8 cellular contexts compared by ENCODE assay signal in genomic region chr17:55577687-55578086, GRCh38.
DNase-seq lines count a peak whose midpoint lies in the region; ATAC-seq and TF ChIP-seq lines count a peak whose summit lies in the region.

No MANE protein-coding gene starts in this region.

- H3K27me3 Mint-ChIP-seq in activated T-helper 17 cell treated with anti-CD3 and anti-CD28 coated beads, Interleukin-2, amount 50 U/mL, for 72 hours, result no peaks in the 10 kb centered on the region
- no peaks in the 10 kb centered on the region for H3K27me3 Mint-ChIP-seq in type B pancreatic cell

- TF ChIP-seq CTCF in AG04450 (IDR thresholded peaks at IDR 0.05; ENCODE audit: low read depth, low read length) (no peak), GM10266 (IDR thresholded peaks at IDR 0.05; ENCODE audit: control insufficient read depth, insufficient read depth, low read depth, missing control alignments) (no peak), type B pancreatic cell (conservative IDR thresholded peaks at IDR 0.05) (no peak)

- no peak overlapping the region for H2BK120ac ChIP-seq in mesenchymal stem cell (ENCODE audit: low read depth, low read length)

- H4K8ac ChIP-seq in mesenchymal stem cell (ENCODE audit: low read length), result no peak overlapping the region

- peak overlapping the region in 1 of 2 experiments; percentile 56 for H2BK12ac ChIP-seq in mesenchymal stem cell (ENCODE audit: low read length in 2 of 2)

- 94% methylated on average over 13 of the region's 14 CpGs for WGBS in mesenchymal stem cell

- peak; percentile 37 for ATAC-seq in HG02759 (IDR thresholded peaks at IDR 0.05; ENCODE audit: unreplicated experiment)
- ATAC-seq in activated T-helper 17 cell treated with anti-CD3 and anti-CD28 coated beads, Interleukin-2, amount 50 U/mL, for 72 hours (replicated peaks), result peak; percentile 43
- no peak for ATAC-seq in GM21786 (IDR thresholded peaks at IDR 0.05; ENCODE audit: unreplicated experiment)

- H3K36me3 ChIP-seq in mesenchymal stem cell (ENCODE audit: control insufficient read depth in 1 of 2, insufficient read depth in 2 of 2, low read depth in 1 of 2, low read length in 2 of 2), result no peaks in the 10 kb centered on the region

- H3K4me1 Mint-ChIP-seq in activated T-helper 17 cell treated with anti-CD3 and anti-CD28 coated beads, Interleukin-2, amount 50 U/mL, for 72 hours, result peaks cover 18% of the 10 kb centered on the region
- peaks cover 1% of the 10 kb centered on the region for H3K4me1 Mint-ChIP-seq in type B pancreatic cell (ENCODE audit: unreplicated experiment)

- H3K23ac ChIP-seq in mesenchymal stem cell (ENCODE audit: low read length in 2 of 2), result no peak overlapping the region

- POLR2A ChIA-PET in AG04450 (lab: Yijun Ruan, JAX), result interaction anchor here (0.5 kb wide), 1 partner anchor 12 kb away, joined by 15 read pairs; no protein-coding TSS in a partner anchor

- H3K27me3 ChIP-seq in AG04450 (ENCODE audit: control insufficient read depth, insufficient read depth, low read length), result no peaks in the 10 kb centered on the region
- no peaks in the 10 kb centered on the region for H3K27me3 ChIP-seq in mesenchymal stem cell (ENCODE audit: control insufficient read depth in 1 of 2, insufficient read depth in 1 of 2, low read length in 2 of 2)

- H2AK5ac ChIP-seq in mesenchymal stem cell (ENCODE audit: low read length, severe bottlenecking), result no peak overlapping the region

- H3K9ac ChIP-seq in mesenchymal stem cell (ENCODE audit: low read length), result peak overlapping the region; percentile 91

- H3K27ac Mint-ChIP-seq in activated T-helper 17 cell treated with anti-CD3 and anti-CD28 coated beads, Interleukin-2, amount 50 U/mL, for 72 hours, result no peak overlapping the region
- H3K27ac Mint-ChIP-seq in type B pancreatic cell, result no peak overlapping the region

- peak overlapping the region in 1 of 2 experiments; percentile 5 for H3K18ac ChIP-seq in mesenchymal stem cell (ENCODE audit: low read depth in 1 of 2, low read length in 2 of 2)

- H3K79me1 ChIP-seq in mesenchymal stem cell (replicated peaks; ENCODE audit: low read length, poor library complexity, severe bottlenecking), result no peaks in the 10 kb centered on the region

- no peak overlapping the region for H3K14ac ChIP-seq in mesenchymal stem cell (ENCODE audit: low read length in 2 of 2)

- no peak overlapping the region for H3K4me3 Mint-ChIP-seq in activated T-helper 17 cell treated with anti-CD3 and anti-CD28 coated beads, Interleukin-2, amount 50 U/mL, for 72 hours
- H3K4me3 Mint-ChIP-seq in type B pancreatic cell, result no peak overlapping the region

- no peak overlapping the region for H3K4ac ChIP-seq in mesenchymal stem cell (ENCODE audit: low read depth in 1 of 2, low read length in 2 of 2)

- no peaks in the 10 kb centered on the region for H3K36me3 Mint-ChIP-seq in activated T-helper 17 cell treated with anti-CD3 and anti-CD28 coated beads, Interleukin-2, amount 50 U/mL, for 72 hours (ENCODE audit: low read depth)
- no peaks in the 10 kb centered on the region for H3K36me3 Mint-ChIP-seq in type B pancreatic cell

- no peak overlapping the region for H3K4me3 ChIP-seq in AG04450 (ENCODE audit: low read depth, low read length)
- peak overlapping the region in 1 of 2 experiments; percentile 63 for H3K4me3 ChIP-seq in mesenchymal stem cell (ENCODE audit: insufficient read depth in 1 of 2, low read depth in 1 of 2, low read length in 2 of 2)

- no peak overlapping the region for H2BK15ac ChIP-seq in mesenchymal stem cell (ENCODE audit: low read depth, poor library complexity, severe bottlenecking)

- peak overlapping the region; percentile 95 for H3K27ac ChIP-seq in AG04450 (ENCODE audit: low read depth, low read length)
- H3K27ac ChIP-seq in mesenchymal stem cell (ENCODE audit: low read length, poor library complexity, severe bottlenecking), result no peak overlapping the region

- CTCF ChIA-PET in AG04450 (lab: Charles Lee), result interaction anchor here (0.6 to 3.4 kb wide), 3 partner anchors 24 to 192 kb away, joined by 3 to 28 read pairs (median 3); no protein-coding TSS in a partner anchor

- H2AFZ ChIP-seq in mesenchymal stem cell (ENCODE audit: low read depth, low read length), result no peak overlapping the region

- H3K4me2 ChIP-seq in mesenchymal stem cell (ENCODE audit: low read length, poor library complexity, severe bottlenecking), result no peak overlapping the region

- no peak overlapping the region for H4K91ac ChIP-seq in mesenchymal stem cell (ENCODE audit: low read length)

- DNase-seq in AG04450 (ENCODE audit: low read depth, low spot score) (no peak), mesenchymal stem cell (no peak), SW 1271 (lab: John Stamatoyannopoulos, UW) (no peak), GM10266 (ENCODE audit: extremely low spot score) (no peak), type B pancreatic cell (ENCODE audit: extremely low spot score, unreplicated experiment) (no peak)

- no peak overlapping the region for H2BK5ac ChIP-seq in mesenchymal stem cell (ENCODE audit: low read depth, low read length, poor library complexity, severe bottlenecking)

- peaks cover 4% of the 10 kb centered on the region; the same call in 1 of the 2 replicates for H3K9me3 ChIP-seq in AG04450 (ENCODE audit: control insufficient read depth, insufficient read depth, low read length)
- H3K9me3 ChIP-seq in mesenchymal stem cell (ENCODE audit: control insufficient read depth, low read length), result no peaks in the 10 kb centered on the region

- no peaks in the 10 kb centered on the region for H3K4me1 ChIP-seq in mesenchymal stem cell (ENCODE audit: control insufficient read depth, insufficient read depth, low read depth, low read length)

- H3K9me3 Mint-ChIP-seq in activated T-helper 17 cell treated with anti-CD3 and anti-CD28 coated beads, Interleukin-2, amount 50 U/mL, for 72 hours, result no peaks in the 10 kb centered on the region
- no peaks in the 10 kb centered on the region for H3K9me3 Mint-ChIP-seq in type B pancreatic cell
